25 cellular contexts compared by ENCODE assay signal in genomic region chr5:81086881-81087281, GRCh38.
DNase-seq lines count a peak whose midpoint lies in the region; ATAC-seq, FAIRE-seq and TF ChIP-seq lines count a peak whose summit lies in the region.
"Had no signal": no experiment of that assay in that cellular context is flagged by ENCODE, and none has a peak within 500 bp of the region (broad histone marks: within the 10 kb centered on the region; RNA-seq: fewer than 3 reads in every experiment).

No MANE protein-coding gene starts in this region.

- no peak overlapping the region for H3K27ac Mint-ChIP-seq in neural progenitor cell
- H3K27ac Mint-ChIP-seq: CD4-positive, CD25-positive, alpha-beta regulatory T cell; CD8-positive, alpha-beta memory T cell; GM23338; IgD-negative memory B cell had no signal

- no peak overlapping the region for H2AK9ac ChIP-seq in IMR-90 (replicated peaks; ENCODE audit: low read depth, low read length, poor library complexity)

- H3K4me2 ChIP-seq in IMR-90 (ENCODE audit: low read depth, low read length) (no peak overlapping the region), K562 (ENCODE audit: insufficient read depth, low read length) (peak overlapping the region; percentile 80), neural progenitor cell (no peak overlapping the region), mammary epithelial cell (ENCODE audit: insufficient read depth, low read depth, low read length) (no peak overlapping the region)
- H3K4me2 ChIP-seq: GM23338 had no signal

- CTCF ChIA-PET in IMR-90 (lab: Yijun Ruan, JAX) (no interaction called here), K562 (lab: Yijun Ruan, JAX; ENCODE audit: low intra/inter-chr PET ratio) (no interaction called here), RWPE1 (lab: Yijun Ruan, JAX) (no interaction called here), mammary epithelial cell (lab: Charles Lee; ENCODE audit: low non-redundant PET) (no interaction called here)

- H3K4me1 Mint-ChIP-seq in neural progenitor cell = no peaks in the 10 kb centered on the region
- H3K4me1 Mint-ChIP-seq: GM23338, IgD-negative memory B cell had no signal

- H2AK5ac ChIP-seq in IMR-90 (ENCODE audit: low read depth, low read length) = no peak overlapping the region

- H4K91ac ChIP-seq in IMR-90 (ENCODE audit: insufficient read depth, low read depth, low read length) = no peak overlapping the region

- intact Hi-C loops in IMR-90 (cut with micrococcal nuclease) (no loop called here), K562 (cut with micrococcal nuclease) (no loop called here), mammary epithelial cell (cut with micrococcal nuclease) (no loop called here)

- peaks cover 0 to 22% of the 10 kb centered on the region in 2 experiments; a peak in 3 of 4 replicates for H3K79me1 ChIP-seq in IMR-90 (ENCODE audit: low read depth in 1 of 2, low read length in 2 of 2)

- H3K27me3 Mint-ChIP-seq in neural progenitor cell (ENCODE audit: insufficient read depth, low read depth) = peaks cover 2% of the 10 kb centered on the region

- dilution Hi-C loops in IMR-90 (cut with HindIII; ENCODE audit: low sequenced_read_pairs, unreplicated experiment) = no loop called here
- dilution Hi-C loops in mammary epithelial cell (cut with HindIII; ENCODE audit: low sequenced_read_pairs) = no loop called here

- in situ Hi-C loops in IMR-90 (cut with MboI; ENCODE audit: low sequenced_read_pairs) (no loop called here), K562 (cut with MboI) (no loop called here), mammary epithelial cell (cut with MboI; ENCODE audit: low sequenced_read_pairs in 2 of 2) (no loop called here)

- no peaks in the 10 kb centered on the region for H3K4me1 ChIP-seq in IMR-90 (ENCODE audit: control insufficient read depth, insufficient read depth, low read length)
- peaks cover 2 to 7% of the 10 kb centered on the region in 2 experiments; a peak in 3 of 5 replicates for H3K4me1 ChIP-seq in K562 (replicated peaks in 1 of 2; ENCODE audit: control insufficient read depth in 2 of 2, insufficient read depth in 2 of 2, low read length in 2 of 2)
- no peaks in the 10 kb centered on the region for H3K4me1 ChIP-seq in neural progenitor cell
- no peaks in the 10 kb centered on the region for H3K4me1 ChIP-seq in mammary epithelial cell (ENCODE audit: insufficient read depth, low read length)
- H3K4me1 ChIP-seq: BE2C had no signal

- no peaks in the 10 kb centered on the region for H3K36me3 Mint-ChIP-seq in neural progenitor cell
- H3K36me3 Mint-ChIP-seq: IgD-negative memory B cell had no signal

- TF ChIP-seq POLR2A in IMR-90 (IDR thresholded peaks at IDR 0.05; ENCODE audit: low read depth, low read length) (no peak), K562 (conservative IDR thresholded peaks at IDR 0.05) (no peak)

- ATAC-seq in IMR-90 (ENCODE audit: low read depth) (no peak), K562 (peak; percentile 74)
- ATAC-seq: GM23338 had no signal

- TF ChIP-seq CTCF in IMR-90 (conservative IDR thresholded peaks at IDR 0.05; ENCODE audit: low read depth, low read length) (no peak), K562 (IDR thresholded peaks at IDR 0.05 in 2 of 3, conservative IDR thresholded peaks at IDR 0.05 in 1 of 3; ENCODE audit: insufficient read depth in 2 of 3, low read depth in 1 of 3, low read length in 3 of 3) (no peak), neural progenitor cell (IDR thresholded peaks at IDR 0.05) (no peak), RWPE1 (conservative IDR thresholded peaks at IDR 0.05; ENCODE audit: low read depth) (no peak), mammary epithelial cell (conservative IDR thresholded peaks at IDR 0.05 in 1 of 2, IDR thresholded peaks at IDR 0.05 in 1 of 2; ENCODE audit: extremely low read depth in 1 of 2, insufficient read depth in 1 of 2, low read depth in 1 of 2, low read length in 2 of 2) (no peak)

- no peak overlapping the region for H2BK15ac ChIP-seq in IMR-90 (ENCODE audit: low read depth, low read length)

- H3K27me3 ChIP-seq in IMR-90 (ENCODE audit: control insufficient read depth, insufficient read depth, low read length) (no peaks in the 10 kb centered on the region), K562 (ENCODE audit: control insufficient read depth in 2 of 2, insufficient read depth in 2 of 2, low read length in 2 of 2) (peaks cover 8 to 15% of the 10 kb centered on the region in 2 experiments; a peak in 4 of 5 replicates), neural progenitor cell (no peaks in the 10 kb centered on the region), mammary epithelial cell (ENCODE audit: insufficient read depth, low read length) (peaks cover 4% of the 10 kb centered on the region)
- H3K27me3 ChIP-seq: BE2C had no signal

- peaks cover 13% of the 10 kb centered on the region for H3K36me3 ChIP-seq in IMR-90 (ENCODE audit: control insufficient read depth, insufficient read depth, low read length)
- H3K36me3 ChIP-seq in K562 (ENCODE audit: control insufficient read depth, insufficient read depth, low read length) = no peaks in the 10 kb centered on the region
- H3K36me3 ChIP-seq in neural progenitor cell = no peaks in the 10 kb centered on the region
- H3K36me3 ChIP-seq in mammary epithelial cell (ENCODE audit: insufficient read depth, low read length) = no peaks in the 10 kb centered on the region
- H3K36me3 ChIP-seq: BE2C had no signal

- no peaks in the 10 kb centered on the region for H3K79me2 ChIP-seq in K562 (ENCODE audit: control insufficient read depth, insufficient read depth, low read length)
- no peaks in the 10 kb centered on the region for H3K79me2 ChIP-seq in neural progenitor cell (ENCODE audit: low read depth)
- H3K79me2 ChIP-seq in mammary epithelial cell (ENCODE audit: insufficient read depth, low read length) = no peaks in the 10 kb centered on the region

- TF ChIP-seq RAD21 in IMR-90 (IDR thresholded peaks at IDR 0.05; ENCODE audit: low read length) = no peak
- no peak for TF ChIP-seq RAD21 in K562 (CRISPR knock-in tag; conservative IDR thresholded peaks at IDR 0.05 in 1 of 2, IDR thresholded peaks at IDR 0.05 in 1 of 2)

- H2BK5ac ChIP-seq in IMR-90 (ENCODE audit: low read depth, low read length, poor library complexity, severe bottlenecking) = no peak overlapping the region

- H3K9me3 Mint-ChIP-seq in neural progenitor cell = no peaks in the 10 kb centered on the region
- H3K9me3 Mint-ChIP-seq: CD8-positive, alpha-beta memory T cell; GM23338; IgD-negative memory B cell had no signal

- no peak overlapping the region for H2BK20ac ChIP-seq in IMR-90 (ENCODE audit: low read depth, low read length)

- no peak overlapping the region for H2BK120ac ChIP-seq in IMR-90 (ENCODE audit: low read depth, low read length)

- peak; percentile 36 for DNase-seq in DMS114 treated with DMSO at 0.1 percent for 48 hours (lab: John Stamatoyannopoulos, UW; ENCODE audit: unreplicated experiment)
- DNase-seq in IMR-90 = no peak
- DNase-seq in K562 (ENCODE audit: extremely low read depth in 1 of 4, low spot score in 3 of 4) = peak in 3 of 4 experiments; percentile 10 to 12 (median 10)
- DNase-seq in neural progenitor cell (ENCODE audit: low spot score) = no peak
- DNase-seq in hepatic stellate cell (ENCODE audit: low spot score) = no peak
- DNase-seq in RWPE1 (ENCODE audit: low spot score) = no peak
- no peak for DNase-seq in mammary epithelial cell
- DNase-seq: ACHN; BE2C; C1 segment of cervical spinal cord; CD4-positive, CD25-positive, alpha-beta regulatory T cell; CD8-positive, alpha-beta memory T cell; COR-L47; DMS153; DMS79; GDM1; HCEC 1CT had no signal

- H3K18ac ChIP-seq in IMR-90 (ENCODE audit: low read depth, low read length) = no peak overlapping the region

- no TSS peak for BruUV-seq in IMR-90 (replicated peaks; lab: Mats Ljungman, UMichigan)
- no TSS peak for BruUV-seq in K562 (replicated peaks; lab: Mats Ljungman, UMichigan)
- no TSS peak for BruUV-seq in mammary epithelial cell (replicated peaks; lab: Mats Ljungman, UMichigan)

- H3K56ac ChIP-seq in IMR-90 (ENCODE audit: extremely low read depth, insufficient read depth, low read length) = no peak overlapping the region

- H4K5ac ChIP-seq in IMR-90 (ENCODE audit: low read depth, low read length) = no peak overlapping the region

- no peak overlapping the region for H3K4me3 ChIP-seq in IMR-90 (ENCODE audit: insufficient read depth, low read depth, low read length)
- peak overlapping the region; percentile 14 for H3K4me3 ChIP-seq in K562
- no peak overlapping the region for H3K4me3 ChIP-seq in neural progenitor cell
- H3K4me3 ChIP-seq in mammary epithelial cell (replicated peaks in 1 of 3; ENCODE audit: insufficient read depth in 1 of 3, low read depth in 2 of 3, low read length in 3 of 3) = no peak overlapping the region
- H3K4me3 ChIP-seq: GM23338 had no signal

- no peak overlapping the region for H3K4me3 Mint-ChIP-seq in neural progenitor cell
- H3K4me3 Mint-ChIP-seq: CD4-positive, CD25-positive, alpha-beta regulatory T cell; CD8-positive, alpha-beta memory T cell; GM23338; IgD-negative memory B cell had no signal

- no peak overlapping the region for H3K27ac ChIP-seq in IMR-90 (ENCODE audit: insufficient read depth, low read length)
- H3K27ac ChIP-seq in K562 (ENCODE audit: extremely low read depth, low read depth, low read length) = no peak overlapping the region
- H3K27ac ChIP-seq in neural progenitor cell = no peak overlapping the region
- H3K27ac ChIP-seq in RWPE1 = no peak overlapping the region
- no peak overlapping the region for H3K27ac ChIP-seq in mammary epithelial cell (ENCODE audit: insufficient read depth, low read depth, low read length)
- H3K27ac ChIP-seq: HL-60 had no signal

- no peak overlapping the region for H3K23ac ChIP-seq in IMR-90 (ENCODE audit: low read depth, low read length)

- no peak for TF ChIP-seq EP300 in K562 (IDR thresholded peaks at IDR 0.05; ENCODE audit: low read length)

- H2AFZ ChIP-seq in IMR-90 (replicated peaks; ENCODE audit: low read length, poor library complexity) (peak overlapping the region; percentile 23), K562 (ENCODE audit: low read depth, low read length) (peak overlapping the region; percentile 91), neural progenitor cell (replicated peaks) (peak overlapping the region; percentile 23), mammary epithelial cell (ENCODE audit: low read depth, low read length) (no peak overlapping the region)
- H2AFZ ChIP-seq: GM23338 had no signal

- no peaks in the 10 kb centered on the region for H3F3A ChIP-seq in neural progenitor cell (ENCODE audit: low read depth)

- POLR2A ChIA-PET in IMR-90 (lab: Charles Lee; ENCODE audit: unreplicated experiment) (no interaction called here), K562 (lab: Yijun Ruan, JAX) (no interaction called here), RWPE1 (lab: Yijun Ruan, JAX; ENCODE audit: low non-redundant PET) (no interaction called here)

- H3K14ac ChIP-seq in IMR-90 (replicated peaks; ENCODE audit: low read depth, low read length) = no peak overlapping the region

- H4K8ac ChIP-seq in IMR-90 (ENCODE audit: low read depth in 2 of 2, low read length in 2 of 2) = no peak overlapping the region

- 96% methylated on average over 26 of the region's 27 CpGs; no CpG with 5 or more reads in 1 of the 2 experiments for WGBS in IMR-90 (ENCODE audit: extremely low coverage in 2 of 2, insufficient read length in 1 of 2), 2 experiments
- 15% methylated on average over 26 of the region's 27 CpGs for WGBS in K562 (ENCODE audit: insufficient coverage, low coverage, missing lambda C conversion rate)
- 84% methylated on average over 15 of the region's 27 CpGs for WGBS in mammary epithelial cell (ENCODE audit: low coverage, missing lambda C conversion rate)

- H3K9me1 ChIP-seq in IMR-90 (ENCODE audit: insufficient read depth, low read length) (peaks cover 6% of the 10 kb centered on the region; the same call in 1 of the 2 replicates), K562 (ENCODE audit: control insufficient read depth, insufficient read depth, low read length) (no peaks in the 10 kb centered on the region)

- H4K20me1 ChIP-seq in IMR-90 (ENCODE audit: insufficient read depth, low read length) (no peaks in the 10 kb centered on the region), K562 (replicated peaks; ENCODE audit: control insufficient read depth, insufficient read depth, low read length) (no peaks in the 10 kb centered on the region), neural progenitor cell (ENCODE audit: low read depth) (no peaks in the 10 kb centered on the region), mammary epithelial cell (ENCODE audit: insufficient read depth, low read length) (no peaks in the 10 kb centered on the region)

- no peak for FAIRE-seq in K562 (lab: Jason Lieb, UNC)
- FAIRE-seq: A204.1, D721Med, GM12892, GM18507, H54 had no signal

- H3K9ac ChIP-seq in IMR-90 (ENCODE audit: low read depth, low read length) = no peak overlapping the region
- H3K9ac ChIP-seq in K562 (ENCODE audit: insufficient read depth in 1 of 2, low read depth in 2 of 2, low read length in 2 of 2) = peak overlapping the region in 1 of 2 experiments; percentile 69; a peak in 2 of 4 replicates
- H3K9ac ChIP-seq in neural progenitor cell = no peak overlapping the region
- H3K9ac ChIP-seq in mammary epithelial cell (ENCODE audit: insufficient read depth, low read length) = no peak overlapping the region

- no peak overlapping the region for H3K4ac ChIP-seq in IMR-90 (ENCODE audit: low read depth, low read length)

- H3K9me3 ChIP-seq in IMR-90 (ENCODE audit: control insufficient read depth, insufficient read depth, low read length) = no peaks in the 10 kb centered on the region
- no peaks in the 10 kb centered on the region for H3K9me3 ChIP-seq in K562 (replicated peaks; ENCODE audit: control insufficient read depth, insufficient read depth, low read depth, low read length)
- H3K9me3 ChIP-seq in neural progenitor cell (ENCODE audit: low read depth) = no peaks in the 10 kb centered on the region
- H3K9me3 ChIP-seq in mammary epithelial cell (replicated peaks; ENCODE audit: insufficient read depth, low read length) = no peaks in the 10 kb centered on the region
- H3K9me3 ChIP-seq: BE2C had no signal

Comparison
In these comparisons a context has a peak if more than half of its experiments do, and no peak if none do; other contexts are left out.
1. DNase-seq: peak in DMS114 treated with DMSO at 0.1 percent for 48 hours (single experiment) and K562 (3 of 4); none in IMR-90 (single experiment), neural progenitor cell (single experiment), hepatic stellate cell (single experiment), RWPE1 (single experiment) and mammary epithelial cell (single experiment).